31 cellular contexts compared by ENCODE assay signal in the genomic region with DNA sequence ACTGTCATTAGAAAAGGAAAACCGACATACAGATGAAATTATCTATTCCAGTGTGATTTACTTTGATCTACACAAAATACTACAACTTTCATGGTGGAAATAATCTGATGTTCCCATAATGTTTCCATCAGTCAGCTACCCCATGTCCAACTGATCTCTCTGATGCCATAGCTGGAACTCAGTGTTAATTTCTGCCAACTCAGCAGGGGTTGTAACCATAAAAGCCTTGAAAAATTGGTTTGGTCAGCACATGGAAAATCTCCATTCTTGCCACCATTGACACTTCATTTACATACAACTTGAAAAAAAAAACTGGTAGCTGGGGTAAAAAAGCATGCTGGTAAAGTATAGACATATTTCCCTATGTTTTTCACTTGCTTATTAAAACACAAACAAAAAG.
"Had no signal": no experiment of that assay in that cellular context is flagged by ENCODE, and none has a peak within 500 bp of the region (broad histone marks: within the 10 kb centered on the region; RNA-seq: fewer than 3 reads in every experiment).

No MANE protein-coding gene starts in this region.

- H3K4me3 ChIP-seq: pancreas, psoas muscle, skin epidermis, smooth muscle cell, spleen, suprapubic skin, testis, tibial artery, transverse colon, upper lobe of right lung, uterus had no signal

- H3K36me3 Mint-ChIP-seq: naive thymus-derived CD8-positive, alpha-beta T cell; natural killer cell treated with Interleukin-12 subunit alpha and Interleukin-12 subunit beta and Interleukin-15 and Interleukin-18, amount 100 ng/mL, for 72 hours; stimulated activated memory B cell treated with anti-CD40 and anti-IgM and Interleukin-4, amounts not matched to agents 10 μg/mL and 1 μg/mL and 100 μg/mL, for 72 hours; type B pancreatic cell had no signal

- FAIRE-seq: pancreas had no signal

- H3K36me3 ChIP-seq: neutrophil, pancreas, spleen, suprapubic skin, tibial artery, transverse colon, upper lobe of right lung, uterus had no signal

- H3K4me2 ChIP-seq: smooth muscle cell had no signal

- H3K4me1 ChIP-seq: pancreas, psoas muscle, spleen, suprapubic skin, testis, tibial artery, transverse colon, upper lobe of right lung, uterus had no signal

- ATAC-seq: naive thymus-derived CD8-positive, alpha-beta T cell; natural killer cell treated with Interleukin-12 subunit alpha and Interleukin-12 subunit beta and Interleukin-15 and Interleukin-18, amount 100 ng/mL, for 72 hours; pancreas; psoas muscle; right cardiac atrium; sciatic nerve; stimulated activated memory B cell treated with anti-CD40 and anti-IgM and Interleukin-4, amounts not matched to agents 10 μg/mL and 1 μg/mL and 100 μg/mL, for 72 hours; stimulated activated naive CD8-positive, alpha-beta T cell treated with anti-CD3 and anti-CD28 coated beads, Interleukin-15, amount 100 ng/mL, for 72 hours; stimulated activated naive CD8-positive, alpha-beta T cell treated with anti-CD3 and anti-CD28 coated beads, Interleukin-15, Interleukin-2, amounts not matched to agents 100 U/mL and 50 U/mL, for 24 hours; upper lobe of right lung had no signal

- H3K9me3 Mint-ChIP-seq: neural crest cell had no signal

- DNase-seq: naive thymus-derived CD8-positive, alpha-beta T cell; nephron progenitor cell; nucleus accumbens; pancreas; psoas muscle; right cardiac atrium; spleen; stimulated activated CD4-positive, alpha-beta T cell treated with anti-CD3 and anti-CD28 coated beads, Interleukin-12 subunit alpha, Interleukin-12 subunit beta, amount 100 ng/mL, for 4 hours; stimulated activated CD4-positive, alpha-beta T cell treated with anti-CD3 and anti-CD28 coated beads, Interleukin-1b, Interleukin-23, amount 100 ng/mL, for 48 hours; stimulated activated CD4-positive, alpha-beta T cell treated with anti-CD3 and anti-CD28 coated beads, Interleukin-4, amount 100 ng/mL, for 1 hour; stimulated activated CD4-positive, alpha-beta T cell treated with anti-CD3 and anti-CD28 coated beads, Interleukin-4, amount 100 ng/mL, for 4 hours; stimulated activated CD8-positive, alpha-beta memory T cell treated with anti-CD3 and anti-CD28 coated beads, Interleukin-4, amount 100 ng/mL, for 48 hours; stimulated activated naive CD4-positive, alpha-beta T cell; stimulated activated naive CD8-positive, alpha-beta T cell treated with anti-CD3 and anti-CD28 coated beads, Interleukin-15, amount 100 ng/mL, for 72 hours; stimulated activated naive CD8-positive, alpha-beta T cell treated with anti-CD3 and anti-CD28 coated beads, Interleukin-15, Interleukin-2, amounts not matched to agents 100 U/mL and 50 U/mL, for 24 hours; substantia nigra; testis; tibial artery; transverse colon; upper lobe of right lung; uterus had no signal

- H3K27ac Mint-ChIP-seq: naive thymus-derived CD8-positive, alpha-beta T cell; natural killer cell treated with Interleukin-12 subunit alpha and Interleukin-12 subunit beta and Interleukin-15 and Interleukin-18, amount 100 ng/mL, for 72 hours; nephron progenitor cell; progenitor cell of endocrine pancreas; stimulated activated memory B cell treated with anti-CD40 and anti-IgM and Interleukin-4, amounts not matched to agents 10 μg/mL and 1 μg/mL and 100 μg/mL, for 72 hours; stimulated activated naive CD8-positive, alpha-beta T cell treated with anti-CD3 and anti-CD28 coated beads, Interleukin-15, amount 100 ng/mL, for 72 hours; type B pancreatic cell had no signal

- H3K27ac ChIP-seq: neutrophil, pancreas, psoas muscle, skin epidermis, spleen, suprapubic skin, testis, tibial artery, transverse colon, upper lobe of right lung, uterus had no signal

- H3K27me3 ChIP-seq: neutrophil, pancreas, spleen, suprapubic skin, testis, tibial artery, transverse colon, upper lobe of right lung, uterus had no signal

- H3K9me3 ChIP-seq: neutrophil, pancreas, psoas muscle, suprapubic skin, testis, tibial artery, transverse colon, upper lobe of right lung, uterus had no signal
